ENCODE assay signal across 8 cellular contexts in genomic region chr12:56258068-56258819, GRCh38. TPM values are rescaled to one million over a fixed set of nuclear protein-coding genes. Genes with fewer than 3 reads are reported as not detected.
A peak's percentile ranks its signal among the peaks of the same experiment; 100 is the strongest.
DNase-seq lines count a peak whose midpoint lies in the region; ATAC-seq and TF ChIP-seq lines count a peak whose summit lies in the region.

TSS of gene ANKRD52 (minus strand) at chr12:56258384. CDS start at chr12:56258269, 115 bp downstream.

- no peaks in the 10 kb centered on the region for H3K9me3 Mint-ChIP-seq in IgD-negative memory B cell
- no peaks in the 10 kb centered on the region for H3K9me3 Mint-ChIP-seq in activated T-helper 1 cell treated with anti-CD3 and anti-CD28 coated beads, Interleukin-12 subunit alpha, Interleukin-12 subunit beta, Interleukin-2, Interleukin-4 antibody, amounts not matched to agents 30 ng/mL and 10 ng/mL and 1 ng/mL, durations not matched to agents 14 hours and 24 hours and 36 hours
- no peaks in the 10 kb centered on the region for H3K9me3 Mint-ChIP-seq in natural killer cell

- in situ Hi-C loops in Panc1 (cut with HindIII; ENCODE audit: low pct_unique_long_range_greater_than_20kb, low sequenced_read_pairs), result no loop called here

- ATAC-seq in DND-41 (ENCODE audit: insufficient read depth, low read depth) (peak; percentile 92), GM21528 (IDR thresholded peaks at IDR 0.05; ENCODE audit: low FRiP score, unreplicated experiment) (peak; percentile 77), Panc1 (peak; percentile 95), natural killer cell (peak; percentile 97 to 98 (median 97))

- peaks cover 27% of the 10 kb centered on the region for H3K79me2 ChIP-seq in DND-41 (ENCODE audit: insufficient read depth, low read length)

- TF ChIP-seq CTCF in DND-41 (IDR thresholded peaks at IDR 0.05; ENCODE audit: borderline replicate concordance, extremely low read depth, low read length, poor library complexity, severe bottlenecking), result peak; percentile 70
- TF ChIP-seq CTCF in Panc1 (IDR thresholded peaks at IDR 0.05), result peak; percentile 97
- no peak for TF ChIP-seq CTCF in fibroblast of mammary gland (conservative IDR thresholded peaks at IDR 0.05; ENCODE audit: control insufficient read depth, insufficient read depth, low read depth, low read length)
- peak; percentile 82 for TF ChIP-seq CTCF in natural killer cell (IDR thresholded peaks at IDR 0.05)

- H3K27ac Mint-ChIP-seq in IgD-negative memory B cell, result peak within 1 kb of the TSS; percentile 88 to 91 (median 91)
- peak within 1 kb of the TSS; percentile 83 for H3K27ac Mint-ChIP-seq in activated T-helper 1 cell treated with anti-CD3 and anti-CD28 coated beads, Interleukin-12 subunit alpha, Interleukin-12 subunit beta, Interleukin-2, Interleukin-4 antibody, amounts not matched to agents 30 ng/mL and 10 ng/mL and 1 ng/mL, durations not matched to agents 14 hours and 24 hours and 36 hours
- peak within 1 kb of the TSS; percentile 80 to 88 for H3K27ac Mint-ChIP-seq in natural killer cell

- H3K36me3 Mint-ChIP-seq in IgD-negative memory B cell (peaks cover 4% of the 10 kb centered on the region), natural killer cell (peaks cover 10% of the 10 kb centered on the region)
- peaks cover 12% of the 10 kb centered on the region for H3K36me3 Mint-ChIP-seq in activated T-helper 1 cell treated with anti-CD3 and anti-CD28 coated beads, Interleukin-12 subunit alpha, Interleukin-12 subunit beta, Interleukin-2, Interleukin-4 antibody, amounts not matched to agents 30 ng/mL and 10 ng/mL and 1 ng/mL, durations not matched to agents 14 hours and 24 hours and 36 hours (ENCODE audit: low read depth)

- H2AFZ ChIP-seq in DND-41 (ENCODE audit: low read depth, low read length), result peak within 1 kb of the TSS; percentile 100

- H3K4me3 Mint-ChIP-seq in IgD-negative memory B cell, result peak within 1 kb of the TSS; percentile 90 to 96 (median 96)
- H3K4me3 Mint-ChIP-seq in activated T-helper 1 cell treated with anti-CD3 and anti-CD28 coated beads, Interleukin-12 subunit alpha, Interleukin-12 subunit beta, Interleukin-2, Interleukin-4 antibody, amounts not matched to agents 30 ng/mL and 10 ng/mL and 1 ng/mL, durations not matched to agents 14 hours and 24 hours and 36 hours, result peak within 1 kb of the TSS; percentile 90
- peak within 1 kb of the TSS; percentile 94 for H3K4me3 Mint-ChIP-seq in natural killer cell

- peaks cover 43% of the 10 kb centered on the region for H3K36me3 ChIP-seq in DND-41 (ENCODE audit: insufficient read depth, low read length)
- H3K36me3 ChIP-seq in Panc1 (ENCODE audit: control insufficient read depth, insufficient read depth, low read length), result peaks cover 11% of the 10 kb centered on the region

- intact Hi-C loops in Panc1 (cut with micrococcal nuclease; ENCODE audit: unreplicated experiment) (no loop called here), natural killer cell (cut with micrococcal nuclease) (loop anchor here (2.0 to 10.0 kb wide), 4 partner anchors 36 to 207 kb away; partner anchors contain the start of genes NABP2, RNF41, SPRYD4 and ZC3H10)
- intact Hi-C loops in activated T-helper 1 cell treated with anti-CD3 and anti-CD28 coated beads, Interleukin-12 subunit alpha, Interleukin-12 subunit beta, Interleukin-2, Interleukin-4 antibody, amounts not matched to agents 30 ng/mL and 10 ng/mL and 1 ng/mL, durations not matched to agents 14 hours and 24 hours and 36 hours (cut with micrococcal nuclease), result loop anchor here (1.0 to 5.0 kb wide), 8 partner anchors 8 to 211 kb away; partner anchors contain the start of genes COQ10A, CS, NABP2 and SPRYD4

- no peaks in the 10 kb centered on the region for H3K27me3 ChIP-seq in DND-41 (ENCODE audit: insufficient read depth, low read length, poor library complexity)
- no peaks in the 10 kb centered on the region for H3K27me3 ChIP-seq in Panc1 (ENCODE audit: control insufficient read depth, insufficient read depth, low read length)

- H3K27ac ChIP-seq in DND-41 (ENCODE audit: low read length) (peak within 1 kb of the TSS; percentile 86), Panc1 (ENCODE audit: low read length) (peak within 1 kb of the TSS; percentile 86)

- DNase-seq in DND-41 (peak; percentile 77), Panc1 (ENCODE audit: low read depth, low spot score) (no peak), fibroblast of mammary gland (ENCODE audit: low read depth) (peak; percentile 72), natural killer cell (peak; percentile 84)
- DNase-seq in activated T-helper 1 cell treated with anti-CD3 and anti-CD28 coated beads, Interleukin-12 subunit alpha, Interleukin-12 subunit beta, Interleukin-2, Interleukin-4 antibody, amounts not matched to agents 30 ng/mL and 10 ng/mL and 1 ng/mL, durations not matched to agents 14 hours and 24 hours and 36 hours (ENCODE audit: low spot score), result peak; percentile 82
- DNase-seq in stimulated activated naive CD4-positive, alpha-beta T cell (lab: John Stamatoyannopoulos, UW), result peak; percentile 62 to 90 (median 73)

- H3K4me1 Mint-ChIP-seq in IgD-negative memory B cell, result peaks cover 6 to 14% (median 14%) of the 10 kb centered on the region in 3 donors
- H3K4me1 Mint-ChIP-seq in activated T-helper 1 cell treated with anti-CD3 and anti-CD28 coated beads, Interleukin-12 subunit alpha, Interleukin-12 subunit beta, Interleukin-2, Interleukin-4 antibody, amounts not matched to agents 30 ng/mL and 10 ng/mL and 1 ng/mL, durations not matched to agents 14 hours and 24 hours and 36 hours (ENCODE audit: low read depth), result peaks cover 22% of the 10 kb centered on the region
- peaks cover 8 to 26% of the 10 kb centered on the region in 2 donors for H3K4me1 Mint-ChIP-seq in natural killer cell

- H3K27me3 Mint-ChIP-seq in IgD-negative memory B cell (no peaks in the 10 kb centered on the region), natural killer cell (ENCODE audit: low read depth in 2 of 2) (no peaks in the 10 kb centered on the region)
- no peaks in the 10 kb centered on the region for H3K27me3 Mint-ChIP-seq in activated T-helper 1 cell treated with anti-CD3 and anti-CD28 coated beads, Interleukin-12 subunit alpha, Interleukin-12 subunit beta, Interleukin-2, Interleukin-4 antibody, amounts not matched to agents 30 ng/mL and 10 ng/mL and 1 ng/mL, durations not matched to agents 14 hours and 24 hours and 36 hours (ENCODE audit: insufficient read depth)

- H3K4me1 ChIP-seq in DND-41 (ENCODE audit: insufficient read depth, low read length), result peaks cover 30% of the 10 kb centered on the region
- peaks cover 10% of the 10 kb centered on the region for H3K4me1 ChIP-seq in Panc1 (ENCODE audit: control insufficient read depth, insufficient read depth, low read length)

- POLR2A ChIA-PET in Panc1 (lab: Charles Lee), result no interaction called here

- H3K4me3 ChIP-seq in DND-41 (ENCODE audit: low read depth in 1 of 2, low read length in 2 of 2) (peak within 1 kb of the TSS; percentile 97 to 99), Panc1 (ENCODE audit: low read depth in 2 of 2, low read length in 2 of 2) (peak within 1 kb of the TSS; percentile 72 to 87), fibroblast of mammary gland (ENCODE audit: control insufficient read depth, low read depth, low read length) (peak within 1 kb of the TSS; percentile 84)

- CTCF ChIA-PET in Panc1 (lab: Charles Lee), result interaction anchor here (0.6 kb wide), 3 partner anchors 8 to 305 kb away, joined by 3 read pairs; partner anchors contain the start of gene RNF41

- no peaks in the 10 kb centered on the region for H3K9me3 ChIP-seq in DND-41 (ENCODE audit: insufficient read depth, low read length, severe bottlenecking)
- H3K9me3 ChIP-seq in Panc1 (ENCODE audit: control insufficient read depth, insufficient read depth, low read depth, low read length), result no peaks in the 10 kb centered on the region

- BruUV-seq in Panc1 (replicated peaks; lab: Mats Ljungman, UMichigan), result no TSS peak

- peaks cover 10% of the 10 kb centered on the region; the same call in 1 of the 2 replicates for H4K20me1 ChIP-seq in DND-41 (ENCODE audit: insufficient read depth, low read length)

- H3K4me2 ChIP-seq in DND-41 (ENCODE audit: insufficient read depth, low read length), result peak within 1 kb of the TSS; percentile 83

- H3K9ac ChIP-seq in DND-41 (ENCODE audit: low read depth, low read length), result peak within 1 kb of the TSS; percentile 72

RNA-seq across cellular contexts. Expression of gene ANKRD52, which starts in this region (rescaled TPM):
- 19.6 TPM for polyA plus RNA-seq in IgD-negative memory B cell
- total RNA-seq in Panc1 (2021; ENCODE audit: unreplicated experiment), result 67.5 TPM
- 48.3 TPM for polyA plus RNA-seq in Panc1 (2012; ENCODE audit: insufficient read length)
- 71.0 and 83.9 TPM in 2 replicates for total RNA-seq in activated T-helper 1 cell treated with anti-CD3 and anti-CD28 coated beads, Interleukin-12 subunit alpha, Interleukin-12 subunit beta, Interleukin-2, Interleukin-4 antibody, amounts not matched to agents 30 ng/mL and 10 ng/mL and 1 ng/mL, durations not matched to agents 14 hours and 24 hours and 36 hours
- 10 to 100 TPM; 34.1 to 52.2 (median 51.4) TPM for total RNA-seq in natural killer cell
